ENCODE assay signal across 19 cellular contexts in the genomic region with DNA sequence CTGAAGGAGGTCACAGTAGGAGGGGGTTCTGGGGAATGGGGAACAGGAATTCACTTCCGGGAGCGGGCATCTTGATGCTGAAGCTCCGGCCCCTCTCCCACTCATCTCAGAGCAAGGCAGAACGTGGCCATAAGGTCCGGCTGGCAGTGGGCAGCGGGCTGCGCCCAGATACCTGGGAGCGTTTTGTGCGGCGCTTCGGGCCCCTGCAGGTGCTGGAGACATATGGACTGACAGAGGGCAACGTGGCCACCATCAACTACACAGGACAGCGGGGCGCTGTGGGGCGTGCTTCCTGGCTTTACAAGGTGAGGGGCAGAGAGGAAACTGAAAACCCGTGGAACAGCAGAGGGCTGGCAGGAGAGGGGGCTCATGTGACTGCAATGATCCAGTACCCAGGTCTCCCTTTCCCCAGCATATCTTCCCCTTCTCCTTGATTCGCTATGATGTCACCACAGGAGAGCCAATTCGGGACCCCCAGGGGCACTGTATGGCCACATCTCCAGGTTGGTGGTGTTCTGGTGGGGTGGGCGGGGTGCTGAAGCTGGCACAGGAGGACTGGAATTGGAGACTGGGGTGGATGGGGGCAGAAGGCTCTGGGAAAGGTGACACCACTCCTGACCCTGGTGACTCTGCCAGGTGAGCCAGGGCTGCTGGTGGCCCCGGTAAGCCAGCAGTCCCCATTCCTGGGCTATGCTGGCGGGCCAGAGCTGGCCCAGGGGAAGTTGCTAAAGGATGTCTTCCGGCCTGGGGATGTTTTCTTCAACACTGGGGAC. TPM values are rescaled to one million over a fixed set of nuclear protein-coding genes. Genes with fewer than 3 reads are reported as not detected.
A peak's percentile ranks its signal among the peaks of the same experiment; 100 is the strongest.
DNase-seq lines count a peak whose midpoint lies in the region; ATAC-seq and TF ChIP-seq lines count a peak whose summit lies in the region.
"Had no signal": no experiment of that assay in that cellular context is flagged by ENCODE, and none has a peak within 500 bp of the region (broad histone marks: within the 10 kb centered on the region; RNA-seq: fewer than 3 reads in every experiment).

No MANE protein-coding gene starts in this region.

- intact Hi-C loops in tibial artery (cut with DNase I; ENCODE audit: low total_unique reads) (no loop called here), Right ventricle myocardium inferior (cut with DNase I) (loop anchor here (10.0 kb wide), 1 partner anchor 423 kb away; the partner anchor contains the start of gene S100A9)

- H3K36me3 Mint-ChIP-seq in effector memory CD8-positive, alpha-beta T cell (ENCODE audit: insufficient read depth), result peaks cover 16% of the 10 kb centered on the region
- peaks cover 12% of the 10 kb centered on the region for H3K36me3 Mint-ChIP-seq in nephron progenitor cell (ENCODE audit: low read depth)

- no peak for TF ChIP-seq EP300 in SK-N-SH (IDR thresholded peaks at IDR 0.05; ENCODE audit: borderline replicate concordance in 1 of 2, low read depth in 1 of 2, low read length in 1 of 2)

- no peaks in the 10 kb centered on the region for H3K9me3 Mint-ChIP-seq in effector memory CD8-positive, alpha-beta T cell
- no peaks in the 10 kb centered on the region for H3K9me3 Mint-ChIP-seq in nephron progenitor cell
- H3K9me3 Mint-ChIP-seq: activated B cell treated with CpG ODN at 0.5 μM for 24 hours; stimulated activated naive CD8-positive, alpha-beta T cell treated with anti-CD3 and anti-CD28 coated beads, Interleukin-15, amount 100 ng/mL, for 72 hours; T-helper 2 cell treated with Interferon-gamma antibody and Interleukin-4, amounts not matched to agents 5 μg/mL and 100 μg/mL, for 36 hours had no signal

- H4K20me1 ChIP-seq in SK-N-SH (ENCODE audit: insufficient read depth), result no peaks in the 10 kb centered on the region

- peak overlapping the region; percentile 55 to 80 for H3K27ac Mint-ChIP-seq in effector memory CD8-positive, alpha-beta T cell
- H3K27ac Mint-ChIP-seq in nephron progenitor cell, result peak overlapping the region; percentile 62
- H3K27ac Mint-ChIP-seq: activated B cell treated with CpG ODN at 0.5 μM for 24 hours; T-helper 2 cell treated with Interferon-gamma antibody and Interleukin-4, amounts not matched to agents 5 μg/mL and 100 μg/mL, for 36 hours had no signal

- CTCF ChIA-PET in SK-N-SH (lab: Yijun Ruan, JAX), result interaction anchor here (1.1 to 1.3 kb wide), 4 partner anchors 19 to 208 kb away, joined by 3 to 4 read pairs (median 3); partner anchors contain the start of gene RAB13

- H3K9me2 ChIP-seq in SK-N-SH, result no peaks in the 10 kb centered on the region

- 94% methylated on average over 21 of the region's 22 CpGs for whole genome bisulfite sequencing in SK-N-SH (ENCODE audit: low lambda C conversion rate)

- peak overlapping the region; percentile 11 to 76 for H3K4me3 ChIP-seq in tibial artery
- no peak overlapping the region for H3K4me3 ChIP-seq in SK-N-SH (ENCODE audit: low read depth in 2 of 2, low read length in 1 of 2)
- H3K4me3 ChIP-seq: cardiac muscle cell, SJCRH30 had no signal

- H3K4me2 ChIP-seq in SK-N-SH, result no peak overlapping the region

- H3K4me3 Mint-ChIP-seq in effector memory CD8-positive, alpha-beta T cell, result no peak overlapping the region
- no peak overlapping the region for H3K4me3 Mint-ChIP-seq in nephron progenitor cell
- H3K4me3 Mint-ChIP-seq: activated B cell treated with CpG ODN at 0.5 μM for 24 hours; stimulated activated naive CD8-positive, alpha-beta T cell treated with anti-CD3 and anti-CD28 coated beads, Interleukin-15, amount 100 ng/mL, for 72 hours had no signal

- DNase-seq in effector memory CD8-positive, alpha-beta T cell, result no peak
- DNase-seq in nephron progenitor cell, result no peak
- no peak for DNase-seq in tibial artery
- no peak for DNase-seq in SHP77 treated with DMSO at 0.1 percent for 48 hours (lab: John Stamatoyannopoulos, UW)
- DNase-seq in Right ventricle myocardium inferior (ENCODE audit: missing footprints), result no peak
- DNase-seq in SK-N-SH, result no peak
- DNase-seq: activated B cell treated with CpG ODN at 0.5 μM for 24 hours; Caco-2; effector CD4-positive, alpha-beta T cell; KG1; mesenchymal stem cell; NCI-H2081; NCI-H510A treated with DMSO at 0.1 percent for 48 hours; SJCRH30; stimulated activated naive CD8-positive, alpha-beta T cell treated with anti-CD3 and anti-CD28 coated beads, Interleukin-15, amount 100 ng/mL, for 72 hours had no signal

- H3K27ac ChIP-seq in angular gyrus (ENCODE audit: low read depth, low read length), result peak overlapping the region; percentile 66
- peak overlapping the region; percentile 91 to 93 for H3K27ac ChIP-seq in tibial artery
- no peak overlapping the region for H3K27ac ChIP-seq in SK-N-SH (ENCODE audit: low read depth in 2 of 2, low read length in 1 of 2)
- H3K27ac ChIP-seq: cardiac muscle cell, heart left ventricle, SJCRH30 had no signal

- H3K4me1 ChIP-seq in tibial artery (peaks cover 0 to 76% (median 47%) of the 10 kb centered on the region in 4 donors), SK-N-SH (ENCODE audit: control insufficient read depth in 1 of 2, insufficient read depth in 2 of 2, low read depth in 1 of 2, low read length in 1 of 2) (peaks cover 4 to 17% of the 10 kb centered on the region in 2 experiments; a peak in 2 of 4 replicates)
- H3K4me1 ChIP-seq: SJCRH30 had no signal

- no peak overlapping the region for H3K9ac ChIP-seq in SK-N-SH

- H3K27me3 Mint-ChIP-seq in effector memory CD8-positive, alpha-beta T cell, result no peaks in the 10 kb centered on the region
- no peaks in the 10 kb centered on the region for H3K27me3 Mint-ChIP-seq in nephron progenitor cell (ENCODE audit: low read depth, poor library complexity)
- H3K27me3 Mint-ChIP-seq: activated B cell treated with CpG ODN at 0.5 μM for 24 hours; stimulated activated naive CD8-positive, alpha-beta T cell treated with anti-CD3 and anti-CD28 coated beads, Interleukin-15, amount 100 ng/mL, for 72 hours had no signal

- H3K36me3 ChIP-seq in tibial artery (peaks cover 1 to 25% (median 2%) of the 10 kb centered on the region in 3 donors), SK-N-SH (replicated peaks in 1 of 2; ENCODE audit: control insufficient read depth in 1 of 2, insufficient read depth in 2 of 2, low read length in 1 of 2) (peaks cover 0 to 9% of the 10 kb centered on the region in 2 experiments)
- H3K36me3 ChIP-seq: SJCRH30 had no signal

- H3K27me3 ChIP-seq in tibial artery, result no peaks in the 10 kb centered on the region
- H3K27me3 ChIP-seq in SK-N-SH (ENCODE audit: insufficient read depth), result no peaks in the 10 kb centered on the region
- H3K27me3 ChIP-seq: cardiac muscle cell, heart left ventricle, SJCRH30 had no signal

- ATAC-seq in effector memory CD8-positive, alpha-beta T cell (replicated peaks), result no peak
- no peak for ATAC-seq in Right ventricle myocardium inferior
- ATAC-seq: stimulated activated naive CD8-positive, alpha-beta T cell treated with anti-CD3 and anti-CD28 coated beads, Interleukin-15, amount 100 ng/mL, for 72 hours had no signal

- H3K9me3 ChIP-seq in tibial artery (no peaks in the 10 kb centered on the region), SK-N-SH (no peaks in the 10 kb centered on the region)
- H3K9me3 ChIP-seq: Caco-2, heart left ventricle, SJCRH30 had no signal

- no peak overlapping the region for H2AFZ ChIP-seq in SK-N-SH (ENCODE audit: low read depth)

- H3K79me2 ChIP-seq in SK-N-SH (ENCODE audit: insufficient read depth), result no peaks in the 10 kb centered on the region

- POLR2A ChIA-PET in SK-N-SH (lab: Yijun Ruan, JAX), result no interaction called here

- H3K4me1 Mint-ChIP-seq in effector memory CD8-positive, alpha-beta T cell (ENCODE audit: low read depth in 2 of 2), result peaks cover 34 to 38% of the 10 kb centered on the region in 2 donors
- peaks cover 52% of the 10 kb centered on the region for H3K4me1 Mint-ChIP-seq in nephron progenitor cell

- H3F3A ChIP-seq in SK-N-SH (replicated peaks; ENCODE audit: insufficient read depth), result peaks cover 5% of the 10 kb centered on the region

- TF ChIP-seq CTCF in nephron progenitor cell (IDR thresholded peaks at IDR 0.05) (no peak), tibial artery (IDR thresholded peaks at IDR 0.05) (no peak), SK-N-SH (IDR thresholded peaks at IDR 0.05) (no peak)

- TF ChIP-seq RAD21 in SK-N-SH (IDR thresholded peaks at IDR 0.05; ENCODE audit: low read length), result no peak

TF ChIP-seq in SK-N-SH, 30 proteins besides CTCF, POLR2A, EP300 and RAD21 (continues in another document):
- TF ChIP-seq TAF1 (IDR thresholded peaks at IDR 0.05; ENCODE audit: borderline replicate concordance, low read depth, low read length) (no peak), POLR2AphosphoS5 (IDR thresholded peaks at IDR 0.05; ENCODE audit: low read depth, low read length) (no peak), GATA2 (CRISPR knock-in tag; IDR thresholded peaks at IDR 0.05) (no peak)
- TF ChIP-seq, protein P1, sequence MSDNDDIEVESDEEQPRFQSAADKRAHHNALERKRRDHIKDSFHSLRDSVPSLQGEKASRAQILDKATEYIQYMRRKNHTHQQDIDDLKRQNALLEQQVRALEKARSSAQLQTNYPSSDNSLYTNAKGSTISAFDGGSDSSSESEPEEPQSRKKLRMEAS (IDR thresholded peaks at IDR 0.05; ENCODE audit: low read depth), result no peak
- TF ChIP-seq, protein P2, sequence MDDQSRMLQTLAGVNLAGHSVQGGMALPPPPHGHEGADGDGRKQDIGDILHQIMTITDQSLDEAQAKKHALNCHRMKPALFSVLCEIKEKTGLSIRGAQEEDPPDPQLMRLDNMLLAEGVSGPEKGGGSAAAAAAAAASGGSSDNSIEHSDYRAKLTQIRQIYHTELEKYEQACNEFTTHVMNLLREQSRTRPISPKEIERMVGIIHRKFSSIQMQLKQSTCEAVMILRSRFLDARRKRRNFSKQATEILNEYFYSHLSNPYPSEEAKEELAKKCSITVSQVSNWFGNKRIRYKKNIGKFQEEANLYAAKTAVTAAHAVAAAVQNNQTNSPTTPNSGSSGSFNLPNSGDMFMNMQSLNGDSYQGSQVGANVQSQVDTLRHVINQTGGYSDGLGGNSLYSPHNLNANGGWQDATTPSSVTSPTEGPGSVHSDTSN (IDR thresholded peaks at IDR 0.05), result no peak

RNA-seq across cellular contexts. Expression of gene SLC27A3, which starts 3.0 kb away (rescaled TPM):
- total RNA-seq in Right ventricle myocardium inferior, result 13.5 TPM
- 7.6 and 9.0 TPM in 2 replicates for polyA plus RNA-seq in SK-N-SH (2012; rRNA removed)
- polyA plus RNA-seq in SK-N-SH (2012; cell fraction: cytosol; rRNA removed), result 3.8 and 4.0 TPM in 2 replicates
- polyA plus RNA-seq in SK-N-SH (2012; cell fraction: nucleus; rRNA removed), result 46.8 and 48.2 TPM in 2 replicates

RNA-seq across cellular contexts. Expression of gene INTS3, which starts 50.4 kb away (rescaled TPM):
- 33.0 TPM for total RNA-seq in Right ventricle myocardium inferior
- 64.3 and 80.9 TPM in 2 replicates for polyA plus RNA-seq in SK-N-SH (2012; rRNA removed)
- polyA plus RNA-seq in SK-N-SH (2012; cell fraction: cytosol; rRNA removed), result 26.1 and 30.5 TPM in 2 replicates
- polyA plus RNA-seq in SK-N-SH (2012; cell fraction: nucleus; rRNA removed), result 414 and 457 TPM in 2 replicates

Comparison
In these comparisons a context has a peak if more than half of its experiments do, and no peak if none do; other contexts are left out.
1. H3K27ac ChIP-seq: peak in angular gyrus (single experiment) and tibial artery (2 of 2); none in SK-N-SH (0 of 2).
2. H3K4me3 ChIP-seq: peak in tibial artery (2 of 2); none in SK-N-SH (0 of 2).